In the genomic region with DNA sequence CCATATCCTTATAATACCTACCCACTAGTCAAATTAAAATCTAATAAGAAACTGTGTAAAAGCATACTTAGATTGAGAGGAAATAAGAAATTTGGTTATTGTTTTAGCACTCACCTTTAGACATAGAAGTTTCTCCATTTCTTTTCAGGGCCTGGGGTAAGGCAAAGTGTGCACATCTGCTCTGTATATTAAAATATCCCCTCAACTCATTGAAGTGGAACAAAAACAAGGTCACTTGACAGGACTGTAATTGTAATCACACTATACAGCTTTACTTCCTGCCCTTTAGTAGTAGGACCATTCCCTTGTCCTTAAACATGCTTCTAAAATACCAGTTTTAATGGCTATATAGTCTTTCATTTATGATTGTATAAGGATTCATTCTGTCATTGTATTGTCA, we compare ENCODE assay signal across 24 cellular contexts. TPM values are rescaled to one million over a fixed set of nuclear protein-coding genes. Genes with fewer than 3 reads are reported as not detected.
A peak's percentile ranks its signal among the peaks of the same experiment; 100 is the strongest.
DNase-seq lines count a peak whose midpoint lies in the region; ATAC-seq and TF ChIP-seq lines count a peak whose summit lies in the region.
"Had no signal": no experiment of that assay in that cellular context is flagged by ENCODE, and none has a peak within 500 bp of the region (broad histone marks: within the 10 kb centered on the region; RNA-seq: fewer than 3 reads in every experiment).

No MANE protein-coding gene starts in this region.

- H3K27ac Mint-ChIP-seq in effector memory CD8-positive, alpha-beta T cell: peak overlapping the region; percentile 30 to 47
- H3K27ac Mint-ChIP-seq: H9 had no signal

- H3K9ac ChIP-seq in BLaER1 treated with 17β-estradiol and CSF1 and Interleukin-3, amounts not matched to agents 10 nM and 100 nM: no peak overlapping the region

- H3K4me3 Mint-ChIP-seq in effector memory CD8-positive, alpha-beta T cell: peak overlapping the region; percentile 8 to 81
- H3K4me3 Mint-ChIP-seq: H9 had no signal

- peak overlapping the region in 9 of 11 experiments; percentile 18 to 73 (median 61); a peak in 11 of 22 replicates for H3K27ac ChIP-seq in BLaER1 treated with 17β-estradiol and CSF1 and Interleukin-3, amounts not matched to agents 10 nM and 100 nM
- peak overlapping the region in 2 of 10 donors; percentile 1 to 77 for H3K27ac ChIP-seq in heart right ventricle
- H3K27ac ChIP-seq: 22Rv1, breast epithelium, gastroesophageal sphincter, thyroid gland had no signal

- no peaks in the 10 kb centered on the region for H3K27me3 Mint-ChIP-seq in effector memory CD8-positive, alpha-beta T cell

- peak; percentile 44 for DNase-seq in DMS 273 (lab: John Stamatoyannopoulos, UW; ENCODE audit: unreplicated experiment)
- no peak for DNase-seq in DMS 273 treated with DMSO at 0.1 percent for 48 hours (lab: John Stamatoyannopoulos, UW)
- peak; percentile 55 for DNase-seq in NCI-H69 (lab: John Stamatoyannopoulos, UW)
- no peak for DNase-seq in effector memory CD8-positive, alpha-beta T cell
- no peak for DNase-seq in heart right ventricle
- DNase-seq in NCI-H1092 treated with DMSO at 0.1 percent for 48 hours (lab: John Stamatoyannopoulos, UW): no peak
- DNase-seq: activated CD8-positive, alpha-beta memory T cell treated with anti-CD3 and anti-CD28 coated beads, Interleukin-2, amount 50 U/mL, for 48 hours; BE2C; DND-41; H9; mucosa of descending colon; NCI-H187 treated with DMSO at 0.1 percent for 48 hours; occipital lobe; retina; SHP77 treated with DMSO at 0.1 percent for 48 hours; T-helper 9 cell; thyroid gland had no signal

- peak overlapping the region; percentile 65 to 94 (median 83); a peak in 21 of 22 replicates for H3K4me2 ChIP-seq in BLaER1 treated with 17β-estradiol and CSF1 and Interleukin-3, amounts not matched to agents 10 nM and 100 nM

- no peak overlapping the region for H3K4me3 ChIP-seq in BLaER1 treated with 17β-estradiol and CSF1 and Interleukin-3, amounts not matched to agents 10 nM and 100 nM
- H3K4me3 ChIP-seq in heart right ventricle: no peak overlapping the region
- H3K4me3 ChIP-seq: breast epithelium, gastroesophageal sphincter, mucosa of descending colon, thyroid gland had no signal

- peaks cover 48 to 100% (median 87%) of the 10 kb centered on the region in 11 experiments; a peak in 21 of 22 replicates for H4K20me1 ChIP-seq in BLaER1 treated with 17β-estradiol and CSF1 and Interleukin-3, amounts not matched to agents 10 nM and 100 nM

- H3K36me3 Mint-ChIP-seq in effector memory CD8-positive, alpha-beta T cell (ENCODE audit: insufficient read depth): peaks cover 16% of the 10 kb centered on the region

- H3K9me3 ChIP-seq in BLaER1 treated with 17β-estradiol and CSF1 and Interleukin-3, amounts not matched to agents 10 nM and 100 nM (replicated peaks in 1 of 11): peaks cover 0 to 4% (median 0%) of the 10 kb centered on the region in 11 experiments; a peak in 1 of 22 replicates
- H3K9me3 ChIP-seq in heart right ventricle: no peaks in the 10 kb centered on the region
- H3K9me3 ChIP-seq: BE2C, breast epithelium, gastroesophageal sphincter, mucosa of descending colon, thyroid gland had no signal

- H3K4me1 Mint-ChIP-seq in effector memory CD8-positive, alpha-beta T cell (ENCODE audit: low read depth in 2 of 2): peaks cover 56 to 77% of the 10 kb centered on the region in 2 donors

- intact Hi-C loops in heart right ventricle (cut with DNase I): no loop called here

- no peak for TF ChIP-seq CTCF in heart right ventricle (IDR thresholded peaks at IDR 0.05)

- peaks cover 0 to 51% (median 13%) of the 10 kb centered on the region in 11 experiments; a peak in 8 of 22 replicates for H3K36me3 ChIP-seq in BLaER1 treated with 17β-estradiol and CSF1 and Interleukin-3, amounts not matched to agents 10 nM and 100 nM
- H3K36me3 ChIP-seq in heart right ventricle: no peaks in the 10 kb centered on the region
- H3K36me3 ChIP-seq: BE2C, breast epithelium, gastroesophageal sphincter, thyroid gland had no signal

- H3K4me1 ChIP-seq in BLaER1 treated with 17β-estradiol and CSF1 and Interleukin-3, amounts not matched to agents 10 nM and 100 nM: peaks cover 40 to 70% (median 45%) of the 10 kb centered on the region in 10 experiments
- peaks cover under 1 to 73% (median 42%) of the 10 kb centered on the region in 9 donors for H3K4me1 ChIP-seq in heart right ventricle
- H3K4me1 ChIP-seq: BE2C, breast epithelium, thyroid gland had no signal

- ATAC-seq in effector memory CD8-positive, alpha-beta T cell (replicated peaks): no peak
- no peak for ATAC-seq in heart right ventricle
- no peak for ATAC-seq in GM21526 (IDR thresholded peaks at IDR 0.05; ENCODE audit: low FRiP score, unreplicated experiment)
- ATAC-seq: activated CD4-positive, CD25-positive, alpha-beta regulatory T cell treated with anti-CD3 and anti-CD28 coated beads, Interleukin-2, amount 50 U/mL, for 24 hours; gastroesophageal sphincter; left lobe of liver; mucosa of descending colon had no signal

- no peaks in the 10 kb centered on the region for H3K27me3 ChIP-seq in BLaER1 treated with 17β-estradiol and CSF1 and Interleukin-3, amounts not matched to agents 10 nM and 100 nM
- H3K27me3 ChIP-seq in heart right ventricle: no peaks in the 10 kb centered on the region
- H3K27me3 ChIP-seq: BE2C, breast epithelium, gastroesophageal sphincter, thyroid gland had no signal

- no peaks in the 10 kb centered on the region for H3K9me3 Mint-ChIP-seq in effector memory CD8-positive, alpha-beta T cell

RNA-seq across cellular contexts. Expression of gene TGFBR1, which starts 15.3 kb away (rescaled TPM):
- total RNA-seq in heart right ventricle: 10 to 100 TPM; 10.7 to 25.4 (median 15.0) TPM
- 1 to 10 TPM; 4.9 to 5.9 TPM for polyA plus RNA-seq in heart right ventricle

Comparison
In these comparisons a context has a peak if more than half of its experiments do, and no peak if none do; other contexts are left out.
1. DNase-seq: peak in DMS 273 (single experiment) and NCI-H69 (single experiment); none in DMS 273 treated with DMSO at 0.1 percent for 48 hours (single experiment), effector memory CD8-positive, alpha-beta T cell (0 of 3), heart right ventricle (0 of 2) and NCI-H1092 treated with DMSO at 0.1 percent for 48 hours (single experiment).